In genomic region chr15:82677720-82678323, GRCh38 we compare ENCODE assay signal across 19 cellular contexts. TPM values are rescaled to one million over a fixed set of nuclear protein-coding genes. Genes with fewer than 3 reads are reported as not detected.
DNase-seq lines count a peak whose midpoint lies in the region; ATAC-seq and TF ChIP-seq lines count a peak whose summit lies in the region.
"Had no signal": no experiment of that assay in that cellular context is flagged by ENCODE, and none has a peak within 500 bp of the region (broad histone marks: within the 10 kb centered on the region; RNA-seq: fewer than 3 reads in every experiment).

No MANE protein-coding gene starts in this region.

- H3K9me3 ChIP-seq in IMR-90 (ENCODE audit: control insufficient read depth, insufficient read depth, low read length) (no peaks in the 10 kb centered on the region; the same call in 1 of the 2 replicates), neuronal stem cell (replicated peaks in 1 of 2; ENCODE audit: control insufficient read depth in 2 of 2, insufficient read depth in 1 of 2, low read depth in 1 of 2, low read length in 2 of 2) (peaks cover 0 to 2% of the 10 kb centered on the region in 2 donors), sigmoid colon (no peaks in the 10 kb centered on the region)
- H3K9me3 ChIP-seq: A549 had no signal

- CTCF ChIA-PET in IMR-90 (lab: Yijun Ruan, JAX) = no interaction called here

- H2BK120ac ChIP-seq in IMR-90 (ENCODE audit: low read depth, low read length) (no peak overlapping the region), neuronal stem cell (ENCODE audit: low read depth, low read length) (no peak overlapping the region)

- BruUV-seq in IMR-90 (replicated peaks; lab: Mats Ljungman, UMichigan) = no TSS peak

- H2AK9ac ChIP-seq in IMR-90 (replicated peaks; ENCODE audit: low read depth, low read length, poor library complexity) = no peak overlapping the region

- no peak for TF ChIP-seq RAD21 in IMR-90 (IDR thresholded peaks at IDR 0.05; ENCODE audit: low read length)

- H4K20me1 ChIP-seq in IMR-90 (ENCODE audit: insufficient read depth, low read length) = no peaks in the 10 kb centered on the region

- H3K14ac ChIP-seq in IMR-90 (replicated peaks; ENCODE audit: low read depth, low read length) (no peak overlapping the region), neuronal stem cell (ENCODE audit: low read length) (no peak overlapping the region)

- no peak overlapping the region for H3K4me3 ChIP-seq in IMR-90 (ENCODE audit: insufficient read depth, low read depth, low read length)
- H3K4me3 ChIP-seq in neuronal stem cell (ENCODE audit: low read length in 2 of 2) = no peak overlapping the region
- no peak overlapping the region for H3K4me3 ChIP-seq in sigmoid colon
- H3K4me3 ChIP-seq: A549 had no signal

- no CpG with 5 or more reads among the region's 7 CpGs for WGBS in IMR-90 (ENCODE audit: extremely low coverage in 2 of 2, insufficient read length in 1 of 2), 2 experiments
- WGBS in neuronal stem cell (ENCODE audit: extremely low coverage in 2 of 2, insufficient read length in 2 of 2, insufficient replicate concordance in 1 of 2), 2 donors = no CpG with 5 or more reads among the region's 7 CpGs
- 78 to 86% methylated on average over 7 of the region's 7 CpGs for WGBS in sigmoid colon, 2 donors

- no peak overlapping the region for H2BK20ac ChIP-seq in IMR-90 (ENCODE audit: low read depth, low read length)

- H4K8ac ChIP-seq in IMR-90 (ENCODE audit: low read depth in 2 of 2, low read length in 2 of 2) (no peak overlapping the region), neuronal stem cell (ENCODE audit: low read depth, low read length) (no peak overlapping the region)

- TF ChIP-seq CTCF in IMR-90 (conservative IDR thresholded peaks at IDR 0.05; ENCODE audit: low read depth, low read length) (no peak), sigmoid colon (IDR thresholded peaks at IDR 0.05) (no peak)

- H3K23ac ChIP-seq in IMR-90 (ENCODE audit: low read depth, low read length) (no peak overlapping the region), neuronal stem cell (ENCODE audit: low read depth, low read length, poor library complexity) (no peak overlapping the region)

- no peak for ATAC-seq in IMR-90 (ENCODE audit: low read depth)
- ATAC-seq: A549, HCT116 had no signal

- dilution Hi-C loops in IMR-90 (cut with HindIII; ENCODE audit: low sequenced_read_pairs, unreplicated experiment) = no loop called here

- peak overlapping the region; percentile 14 for H2BK12ac ChIP-seq in neuronal stem cell (ENCODE audit: low read length)

- no peak overlapping the region for H3K56ac ChIP-seq in IMR-90 (ENCODE audit: extremely low read depth, insufficient read depth, low read length)

- H3K27me3 ChIP-seq in IMR-90 (ENCODE audit: control insufficient read depth, insufficient read depth, low read length) (peaks cover 30% of the 10 kb centered on the region), neuronal stem cell (ENCODE audit: control insufficient read depth in 3 of 3, insufficient read depth in 3 of 3, low read depth in 1 of 3, low read length in 3 of 3) (peaks cover 0 to 28% (median 3%) of the 10 kb centered on the region in 3 experiments), sigmoid colon (peaks cover 16 to 40% (median 22%) of the 10 kb centered on the region in 3 donors)

- H3K27ac ChIP-seq in IMR-90 (ENCODE audit: insufficient read depth, low read length) (no peak overlapping the region), neuronal stem cell (replicated peaks; ENCODE audit: low read length) (no peak overlapping the region), sigmoid colon (no peak overlapping the region)
- H3K27ac ChIP-seq: 22Rv1, A549, C4-2B had no signal

- H3K4me1 ChIP-seq in IMR-90 (ENCODE audit: control insufficient read depth, insufficient read depth, low read length) = no peaks in the 10 kb centered on the region
- H3K4me1 ChIP-seq in neuronal stem cell (ENCODE audit: control insufficient read depth in 2 of 2, insufficient read depth in 1 of 2, low read depth in 1 of 2, low read length in 2 of 2) = peaks cover 0 to 6% of the 10 kb centered on the region in 2 donors
- H3K4me1 ChIP-seq in sigmoid colon = peaks cover 0 to 9% (median 5%) of the 10 kb centered on the region in 4 donors

- H2BK15ac ChIP-seq in IMR-90 (ENCODE audit: low read depth, low read length) (no peak overlapping the region), neuronal stem cell (ENCODE audit: low read length) (no peak overlapping the region)

- H3K9me1 ChIP-seq in IMR-90 (ENCODE audit: insufficient read depth, low read length) = no peaks in the 10 kb centered on the region

- no peak overlapping the region for H3K18ac ChIP-seq in IMR-90 (ENCODE audit: low read depth, low read length)
- no peak overlapping the region for H3K18ac ChIP-seq in neuronal stem cell (ENCODE audit: low read length)

- in situ Hi-C loops in IMR-90 (cut with MboI; ENCODE audit: low sequenced_read_pairs) = no loop called here

- TF ChIP-seq POLR2A in IMR-90 (IDR thresholded peaks at IDR 0.05; ENCODE audit: low read depth, low read length) (no peak), sigmoid colon (IDR thresholded peaks at IDR 0.05) (no peak)

- H4K5ac ChIP-seq in IMR-90 (ENCODE audit: low read depth, low read length) = no peak overlapping the region

- intact Hi-C loops in IMR-90 (cut with micrococcal nuclease) (loop anchor here (2.0 kb wide), 1 partner anchor 61 kb away; no protein-coding TSS in a partner anchor), sigmoid colon (cut with DNase I) (no loop called here)

- H2BK5ac ChIP-seq in IMR-90 (ENCODE audit: low read depth, low read length, poor library complexity, severe bottlenecking) (no peak overlapping the region), neuronal stem cell (ENCODE audit: low read length) (no peak overlapping the region)

- TF ChIP-seq EP300 in sigmoid colon (IDR thresholded peaks at IDR 0.05) = no peak

- DNase-seq in IMR-90 = no peak
- peak; percentile 25 for DNase-seq in ecto neural progenitor cell (ENCODE audit: low spot score)
- no peak for DNase-seq in neuronal stem cell (ENCODE audit: low spot score)
- peak; percentile 26 for DNase-seq in sigmoid colon
- no peak for DNase-seq in NCI-H146 treated with DMSO at 0.1 percent for 48 hours (lab: John Stamatoyannopoulos, UW; ENCODE audit: unreplicated experiment)
- DNase-seq in NCI-H1417 (lab: John Stamatoyannopoulos, UW) = no peak
- no peak for DNase-seq in effector CD4-positive, alpha-beta T cell
- DNase-seq: AML-193; CD4-positive, alpha-beta T cell; DMS153; DMS79; GDM1; GOT3; H7; HFFc6 had no signal

- no peak overlapping the region for H4K91ac ChIP-seq in IMR-90 (ENCODE audit: insufficient read depth, low read depth, low read length)
- no peak overlapping the region for H4K91ac ChIP-seq in neuronal stem cell (ENCODE audit: low read depth, low read length, poor library complexity)

- no peaks in the 10 kb centered on the region for H3K79me1 ChIP-seq in IMR-90 (ENCODE audit: low read depth in 1 of 2, low read length in 2 of 2)
- H3K79me1 ChIP-seq in neuronal stem cell (ENCODE audit: low read depth, low read length) = no peaks in the 10 kb centered on the region

- no peak overlapping the region for H3K9ac ChIP-seq in IMR-90 (ENCODE audit: low read depth, low read length)
- H3K9ac ChIP-seq in neuronal stem cell (ENCODE audit: low read depth, low read length, poor library complexity) = peak overlapping the region; percentile 64

- POLR2A ChIA-PET in IMR-90 (lab: Charles Lee; ENCODE audit: unreplicated experiment) = no interaction called here

- H3K4ac ChIP-seq in IMR-90 (ENCODE audit: low read depth, low read length) (no peak overlapping the region), neuronal stem cell (ENCODE audit: low read length) (no peak overlapping the region)

- H2AFZ ChIP-seq in IMR-90 (replicated peaks; ENCODE audit: low read length, poor library complexity) (peak overlapping the region; percentile 62), neuronal stem cell (ENCODE audit: low read length) (no peak overlapping the region)

- H2AK5ac ChIP-seq in IMR-90 (ENCODE audit: low read depth, low read length) (no peak overlapping the region), neuronal stem cell (ENCODE audit: low read depth, low read length) (no peak overlapping the region)

- H3K4me2 ChIP-seq in IMR-90 (ENCODE audit: low read depth, low read length) = no peak overlapping the region
- no peak overlapping the region for H3K4me2 ChIP-seq in neuronal stem cell (ENCODE audit: insufficient read depth, low read length, poor library complexity, severe bottlenecking)
- H3K4me2 ChIP-seq: A549 had no signal

- H3K36me3 ChIP-seq in IMR-90 (ENCODE audit: control insufficient read depth, insufficient read depth, low read length) (no peaks in the 10 kb centered on the region), neuronal stem cell (replicated peaks in 1 of 2; ENCODE audit: control insufficient read depth in 2 of 2, insufficient read depth in 2 of 2, low read length in 2 of 2) (peaks cover 0 to 5% of the 10 kb centered on the region in 2 donors), sigmoid colon (no peaks in the 10 kb centered on the region)

TF ChIP-seq in IMR-90, 13 proteins besides CTCF, POLR2A, EP300 and RAD21:
- TF ChIP-seq RFX5 (IDR thresholded peaks at IDR 0.05; ENCODE audit: low read depth, low read length) = no peak
- TF ChIP-seq MXI1 (IDR thresholded peaks at IDR 0.05; ENCODE audit: borderline replicate concordance, low read depth, low read length) = no peak
- TF ChIP-seq CEBPB (IDR thresholded peaks at IDR 0.05; ENCODE audit: low read depth, low read length) = no peak
- TF ChIP-seq RCOR1 (IDR thresholded peaks at IDR 0.05; ENCODE audit: insufficient replicate concordance, low read length) = no peak
TF ChIP-seq in IMR-90: peak in this region for 0.

RNA-seq across cellular contexts. Expression of gene CPEB1, which starts 30.7 kb away (rescaled TPM):
- total RNA-seq in IMR-90 (2012; rRNA removed) (6.9 and 12.5 TPM in 2 replicates), sigmoid colon (10 to 100 TPM in 3 of 4 donors, 1 to 10 TPM in 1; 8.3 to 13.2 (median 12.1) TPM)
- polyA plus RNA-seq in IMR-90 (2012; rRNA removed) (7.8 and 8.9 TPM in 2 replicates), sigmoid colon (1 to 10 TPM in 2 of 3 donors, not detected in 1; 1.2 to 2.1 TPM)
- 7.1 and 12.1 TPM in 2 replicates for polyA plus RNA-seq in IMR-90 (2012; cell fraction: cytosol; rRNA removed)
- 17.2 and 25.0 TPM in 2 replicates for polyA plus RNA-seq in IMR-90 (2012; cell fraction: nucleus; rRNA removed; ENCODE audit: low replicate concordance)
- polyA plus RNA-seq in neuronal stem cell (2013, experiment 1 of 2) = 2.8 TPM
- 2.6 TPM for polyA plus RNA-seq in neuronal stem cell (2013, experiment 2 of 2)

RNA-seq across cellular contexts. Expression of gene AP3B2, which starts 31.9 kb away (rescaled TPM):
- total RNA-seq in IMR-90 (2012; rRNA removed) (not detected in 2 replicates), sigmoid colon (1 to 10 TPM; 1.2 to 9.3 (median 3.4) TPM)
- polyA plus RNA-seq in IMR-90 (2012; rRNA removed) (0.07 and 0.14 TPM in 2 replicates), sigmoid colon (1 to 10 TPM in 1 of 3 donors, under 1 TPM in 1, not detected in 1; 0.60 to 1.3 TPM)
- 0.13 TPM in 1 of 2 replicates, not detected in the other for polyA plus RNA-seq in IMR-90 (2012; cell fraction: cytosol; rRNA removed)
- polyA plus RNA-seq in IMR-90 (2012; cell fraction: nucleus; rRNA removed; ENCODE audit: low replicate concordance) = 0.21 and 0.38 TPM in 2 replicates
- 1.2 TPM for polyA plus RNA-seq in neuronal stem cell (2013, experiment 1 of 2)
- polyA plus RNA-seq in neuronal stem cell (2013, experiment 2 of 2) = 1.8 TPM
- total RNA-seq: HFFc6 had no signal

Comparison
In these comparisons a context has a peak if more than half of its experiments do, and no peak if none do; other contexts are left out.
1. DNase-seq: peak in ecto neural progenitor cell (single experiment) and sigmoid colon (single experiment); none in IMR-90 (single experiment), neuronal stem cell (single experiment), NCI-H146 treated with DMSO at 0.1 percent for 48 hours (single experiment), NCI-H1417 (0 of 3) and effector CD4-positive, alpha-beta T cell (single experiment).